Comparison of ENCODE assay signal across 10 cellular contexts in genomic region chr17:44982113-44982702, GRCh38. TPM values are rescaled to one million over a fixed set of nuclear protein-coding genes. Genes with fewer than 3 reads are reported as not detected.
"Had no signal": no experiment of that assay in that cellular context is flagged by ENCODE, and none has a peak within 500 bp of the region (broad histone marks: within the 10 kb centered on the region; RNA-seq: fewer than 3 reads in every experiment).

No MANE protein-coding gene starts in this region.

- H3K27ac Mint-ChIP-seq: activated CD8-positive, alpha-beta T cell treated with anti-CD3 and anti-CD28 coated beads, Interleukin-2, amount 10 ng/mL, durations not matched to agents 7 days and 5 days; activated naive CD4-positive, alpha-beta T cell treated with anti-CD3 and anti-CD28 coated beads, Interleukin-2, amount 10 ng/mL, durations not matched to agents 7 days and 5 days; natural killer cell treated with Interleukin-12 subunit alpha and Interleukin-12 subunit beta and Interleukin-15 and Interleukin-18, amount 100 ng/mL, for 72 hours; T-helper 1 cell treated with Interleukin-12 subunit alpha and Interleukin-12 subunit beta and Interleukin-4 antibody, amounts not matched to agents 30 μg/mL and 1 μg/mL, for 36 hours; WTC11 had no signal

- H3K4me3 ChIP-seq: sigmoid colon had no signal

- FAIRE-seq: endometrium had no signal

- H3K4me3 Mint-ChIP-seq: activated CD8-positive, alpha-beta T cell treated with anti-CD3 and anti-CD28 coated beads, Interleukin-2, amount 10 ng/mL, durations not matched to agents 7 days and 5 days; activated naive CD4-positive, alpha-beta T cell treated with anti-CD3 and anti-CD28 coated beads, Interleukin-2, amount 10 ng/mL, durations not matched to agents 7 days and 5 days; natural killer cell treated with Interleukin-12 subunit alpha and Interleukin-12 subunit beta and Interleukin-15 and Interleukin-18, amount 100 ng/mL, for 72 hours; T-helper 1 cell treated with Interleukin-12 subunit alpha and Interleukin-12 subunit beta and Interleukin-4 antibody, amounts not matched to agents 30 μg/mL and 1 μg/mL, for 36 hours; WTC11 had no signal

- H3K4me1 Mint-ChIP-seq: activated naive CD4-positive, alpha-beta T cell treated with anti-CD3 and anti-CD28 coated beads, Interleukin-2, amount 10 ng/mL, durations not matched to agents 7 days and 5 days had no signal

- H3K9me3 ChIP-seq: sigmoid colon had no signal

- ATAC-seq: activated CD8-positive, alpha-beta T cell treated with anti-CD3 and anti-CD28 coated beads, Interleukin-2, amount 10 ng/mL, durations not matched to agents 7 days and 5 days; natural killer cell treated with Interleukin-12 subunit alpha and Interleukin-12 subunit beta and Interleukin-15 and Interleukin-18, amount 100 ng/mL, for 72 hours; WTC11 had no signal

- DNase-seq: activated CD4-positive, alpha-beta T cell treated with anti-CD3 and anti-CD28 coated beads for 48 hours; activated CD8-positive, alpha-beta T cell treated with anti-CD3 and anti-CD28 coated beads, Interleukin-2, amount 10 ng/mL, durations not matched to agents 7 days and 5 days; activated naive CD4-positive, alpha-beta T cell treated with anti-CD3 and anti-CD28 coated beads, Interleukin-2, amount 10 ng/mL, durations not matched to agents 7 days and 5 days; sigmoid colon; stimulated activated naive CD4-positive, alpha-beta T cell treated with Interleukin-2 at 50 U/mL for 16 hours had no signal

- H3K27ac ChIP-seq: brain microvascular endothelial cell had no signal

- H3K9me3 Mint-ChIP-seq: natural killer cell treated with Interleukin-12 subunit alpha and Interleukin-12 subunit beta and Interleukin-15 and Interleukin-18, amount 100 ng/mL, for 72 hours; T-helper 1 cell treated with Interleukin-12 subunit alpha and Interleukin-12 subunit beta and Interleukin-4 antibody, amounts not matched to agents 30 μg/mL and 1 μg/mL, for 36 hours; WTC11 had no signal

- H3K36me3 Mint-ChIP-seq: activated naive CD4-positive, alpha-beta T cell treated with anti-CD3 and anti-CD28 coated beads, Interleukin-2, amount 10 ng/mL, durations not matched to agents 7 days and 5 days; natural killer cell treated with Interleukin-12 subunit alpha and Interleukin-12 subunit beta and Interleukin-15 and Interleukin-18, amount 100 ng/mL, for 72 hours; WTC11 had no signal

- H3K36me3 ChIP-seq: brain microvascular endothelial cell, sigmoid colon had no signal

RNA-seq across cellular contexts. Expression of gene C1QL1, which starts 14.1 kb away (rescaled TPM):
- total RNA-seq: natural killer cell treated with Interleukin-12 subunit alpha and Interleukin-12 subunit beta and Interleukin-15 and Interleukin-18, amount 100 ng/mL, for 72 hours had no signal
